ENCODE assay signal across 1 cellular context in genomic region chr1:6440198-6441126, GRCh38.
TF ChIP-seq lines count a peak whose summit lies in the region.

No MANE protein-coding gene starts in this region.

TF ChIP-seq in K562, 482 proteins besides CTCF, POLR2A, EP300 and RAD21:
- TF ChIP-seq E2F6 (IDR thresholded peaks at IDR 0.05; ENCODE audit: borderline replicate concordance in 1 of 2, extremely low read depth in 1 of 2, insufficient read depth in 1 of 2, insufficient read length in 1 of 2, low read depth in 1 of 2, low read length in 1 of 2, poor library complexity in 1 of 2, severe bottlenecking in 1 of 2) (peak; percentile 35 to 84), SP1 (CRISPR knock-in tag; IDR thresholded peaks at IDR 0.05) (peak; percentile 43; the same call in 1 of the 2 replicates), MAX (CRISPR knock-in tag; IDR thresholded peaks at IDR 0.05) (peak; percentile 87), ZNF274 (IDR thresholded peaks at IDR 0.05; ENCODE audit: borderline replicate concordance, low read depth, low read length) (no peak), RB1 (IDR thresholded peaks at IDR 0.05; ENCODE audit: low read depth) (0 out of 2 replicates have a peak, but pooled peaks have one; percentile 21), LARP7 (IDR thresholded peaks at IDR 0.05) (no peak), EGR1 (conservative IDR thresholded peaks at IDR 0.05) (peak; percentile 62), NFIX (CRISPR knock-in tag; IDR thresholded peaks at IDR 0.05; ENCODE audit: low read depth) (no peak), CREB3L1 (IDR thresholded peaks at IDR 0.05; ENCODE audit: borderline replicate concordance, low read depth) (no peak), TFAP4 (CRISPR knock-in tag; IDR thresholded peaks at IDR 0.05; ENCODE audit: borderline replicate concordance) (peak; percentile 79), MAZ (CRISPR knock-in tag; conservative IDR thresholded peaks at IDR 0.05 in 1 of 2, IDR thresholded peaks at IDR 0.05 in 1 of 2) (peak; percentile 33 to 57; a peak in 2 of 4 replicates), PHF8 (IDR thresholded peaks at IDR 0.05; ENCODE audit: borderline replicate concordance, low read length) (no peak), CHAMP1 (IDR thresholded peaks at IDR 0.05) (no peak), KDM4B (IDR thresholded peaks at IDR 0.05; ENCODE audit: borderline replicate concordance in 2 of 2, low read depth in 1 of 2) (no peak), ZBTB1 (CRISPR knock-in tag; IDR thresholded peaks at IDR 0.05; ENCODE audit: borderline replicate concordance, low read depth) (peak; percentile 88), VEZF1 (CRISPR knock-in tag; IDR thresholded peaks at IDR 0.05) (peak; percentile 91), KDM2B (CRISPR knock-in tag; IDR thresholded peaks at IDR 0.05) (peak; percentile 81), NR2C2 (CRISPR knock-in tag; IDR thresholded peaks at IDR 0.05) (0 out of 2 replicates have a peak, but pooled peaks have one; percentile 16), NR2C2 (tag; IDR thresholded peaks at IDR 0.05) (peak; percentile 37; the same call in 1 of the 2 replicates), MCM7 (IDR thresholded peaks at IDR 0.05) (no peak), HMGXB4 (CRISPR knock-in tag; IDR thresholded peaks at IDR 0.05) (no peak), GABPB1 (CRISPR knock-in tag; IDR thresholded peaks at IDR 0.05) (0 out of 2 replicates have a peak, but pooled peaks have one; percentile 15), HNRNPL (IDR thresholded peaks at IDR 0.05; ENCODE audit: low read depth, low read length) (0 out of 2 replicates have a peak, but pooled peaks have one; percentile 22), NFE2 (IDR thresholded peaks at IDR 0.05; ENCODE audit: low read depth) (peak; percentile 60), CCNT2 (IDR thresholded peaks at IDR 0.05; ENCODE audit: borderline replicate concordance, extremely low read depth, insufficient read length, low read depth, low read length) (peak; percentile 16), HDAC1 (IDR thresholded peaks at IDR 0.05) (peak in 1 of 2 experiments; percentile 55; a peak in 1 of 4 replicates), ADNP (tag; IDR thresholded peaks at IDR 0.05) (no peak), BRD4 (IDR thresholded peaks at IDR 0.05) (no peak), NFE2L1 (tag; IDR thresholded peaks at IDR 0.05; ENCODE audit: borderline replicate concordance, low read depth) (no peak), ETS1 (conservative IDR thresholded peaks at IDR 0.05; ENCODE audit: control insufficient read depth, low read depth, low read length) (no peak), NRF1 (conservative IDR thresholded peaks at IDR 0.05 in 1 of 2, IDR thresholded peaks at IDR 0.05 in 1 of 2) (peak; percentile 49 to 58; a peak in 3 of 4 replicates), ZBTB33 (CRISPR knock-in tag; IDR thresholded peaks at IDR 0.05) (peak; percentile 87), ELK1 (CRISPR knock-in tag; IDR thresholded peaks at IDR 0.05) (no peak), SAFB (IDR thresholded peaks at IDR 0.05; ENCODE audit: borderline replicate concordance, low read depth, low read length) (peak; percentile 63; the same call in 1 of the 2 replicates), HMG20A (CRISPR knock-in tag; conservative IDR thresholded peaks at IDR 0.05) (no peak), SNRNP70 (optimal IDR thresholded peaks at IDR 0.05; ENCODE audit: low read depth, low read length) (no peak), ZNF124 (CRISPR knock-in tag; IDR thresholded peaks at IDR 0.05) (no peak), NFIC (IDR thresholded peaks at IDR 0.05) (peak; percentile 62; the same call in 1 of the 2 replicates), ETV5 (CRISPR knock-in tag; IDR thresholded peaks at IDR 0.05; ENCODE audit: low read depth) (no peak), CBFB (CRISPR knock-in tag; IDR thresholded peaks at IDR 0.05) (no peak), CXXC5 (CRISPR knock-in tag; IDR thresholded peaks at IDR 0.05) (peak; percentile 31; the same call in 1 of the 2 replicates), POLR2B (IDR thresholded peaks at IDR 0.05; ENCODE audit: low read depth, partially characterized antibody) (no peak), PPARD (CRISPR knock-in tag; IDR thresholded peaks at IDR 0.05) (no peak), BHLHE40 (IDR thresholded peaks at IDR 0.05; ENCODE audit: low read length) (peak; percentile 51), SMAD4 (CRISPR knock-in tag; conservative IDR thresholded peaks at IDR 0.05) (peak; percentile 49; the same call in 1 of the 2 replicates), L3MBTL2 (IDR thresholded peaks at IDR 0.05) (0 out of 2 replicates have a peak, but pooled peaks have one; percentile 28), MYC (IDR thresholded peaks at IDR 0.05; ENCODE audit: low read depth, low read length) (peak; percentile 20; the same call in 1 of the 2 replicates), MYC (CRISPR knock-in tag; IDR thresholded peaks at IDR 0.05; ENCODE audit: borderline replicate concordance, low read depth) (0 out of 2 replicates have a peak, but pooled peaks have one; percentile 25), SAFB2 (IDR thresholded peaks at IDR 0.05; ENCODE audit: borderline replicate concordance, low read depth, low read length, severe bottlenecking) (no peak), DDX20 (tag; IDR thresholded peaks at IDR 0.05; ENCODE audit: low read depth) (no peak), ZBTB7A (IDR thresholded peaks at IDR 0.05; ENCODE audit: borderline replicate concordance, control insufficient read depth, low read depth, low read length) (peak; percentile 82), MXI1 (IDR thresholded peaks at IDR 0.05; ENCODE audit: low read depth, low read length) (no peak), LCOR (CRISPR knock-in tag; IDR thresholded peaks at IDR 0.05) (0 out of 2 replicates have a peak, but pooled peaks have one; percentile 39), MNT (conservative IDR thresholded peaks at IDR 0.05) (peak in 1 of 2 experiments; percentile 72; a peak in 3 of 4 replicates), PHF20 (IDR thresholded peaks at IDR 0.05; ENCODE audit: partially characterized antibody) (peak; percentile 30)
